In the genomic region with DNA sequence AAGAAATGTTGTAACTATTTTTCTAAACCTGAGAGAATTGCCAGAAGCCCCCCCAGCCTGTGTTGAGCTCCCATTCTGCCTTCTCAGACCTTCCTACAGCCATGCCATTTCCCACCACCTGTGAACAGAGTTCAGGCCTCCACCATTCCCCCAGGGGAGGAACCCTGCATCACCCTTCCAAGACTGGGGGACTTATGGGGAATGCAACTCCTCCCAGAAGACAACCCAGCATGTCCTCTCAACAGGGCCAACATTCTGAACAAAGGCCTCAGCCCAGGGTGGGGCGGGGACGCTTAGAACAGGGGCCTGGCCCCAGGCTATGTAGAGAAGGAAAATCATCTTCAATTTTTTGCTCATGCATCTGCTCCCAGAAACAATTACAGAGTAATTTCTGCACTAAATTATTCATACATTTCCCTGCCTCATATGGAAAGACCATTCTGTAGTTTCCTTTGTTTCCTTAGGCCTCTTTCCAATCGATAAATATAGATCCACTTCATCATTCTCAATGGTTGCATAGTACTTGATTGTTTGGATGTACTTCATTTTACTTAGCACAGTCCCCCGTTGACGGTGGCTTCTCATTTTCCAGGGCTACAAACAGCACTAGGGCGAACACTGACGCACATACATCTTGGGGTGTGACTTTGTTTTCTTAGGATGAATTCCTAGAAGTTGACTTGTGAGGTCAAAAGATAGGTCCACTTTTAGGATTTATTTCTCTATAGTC, we compare ENCODE assay signal across 1 cellular context.
TF ChIP-seq lines count a peak whose summit lies in the region.

No MANE protein-coding gene starts in this region.

TF ChIP-seq in GM23338, 12 proteins besides CTCF, POLR2A, EP300 and RAD21 (continued from another document):
- TF ChIP-seq, protein P1, sequence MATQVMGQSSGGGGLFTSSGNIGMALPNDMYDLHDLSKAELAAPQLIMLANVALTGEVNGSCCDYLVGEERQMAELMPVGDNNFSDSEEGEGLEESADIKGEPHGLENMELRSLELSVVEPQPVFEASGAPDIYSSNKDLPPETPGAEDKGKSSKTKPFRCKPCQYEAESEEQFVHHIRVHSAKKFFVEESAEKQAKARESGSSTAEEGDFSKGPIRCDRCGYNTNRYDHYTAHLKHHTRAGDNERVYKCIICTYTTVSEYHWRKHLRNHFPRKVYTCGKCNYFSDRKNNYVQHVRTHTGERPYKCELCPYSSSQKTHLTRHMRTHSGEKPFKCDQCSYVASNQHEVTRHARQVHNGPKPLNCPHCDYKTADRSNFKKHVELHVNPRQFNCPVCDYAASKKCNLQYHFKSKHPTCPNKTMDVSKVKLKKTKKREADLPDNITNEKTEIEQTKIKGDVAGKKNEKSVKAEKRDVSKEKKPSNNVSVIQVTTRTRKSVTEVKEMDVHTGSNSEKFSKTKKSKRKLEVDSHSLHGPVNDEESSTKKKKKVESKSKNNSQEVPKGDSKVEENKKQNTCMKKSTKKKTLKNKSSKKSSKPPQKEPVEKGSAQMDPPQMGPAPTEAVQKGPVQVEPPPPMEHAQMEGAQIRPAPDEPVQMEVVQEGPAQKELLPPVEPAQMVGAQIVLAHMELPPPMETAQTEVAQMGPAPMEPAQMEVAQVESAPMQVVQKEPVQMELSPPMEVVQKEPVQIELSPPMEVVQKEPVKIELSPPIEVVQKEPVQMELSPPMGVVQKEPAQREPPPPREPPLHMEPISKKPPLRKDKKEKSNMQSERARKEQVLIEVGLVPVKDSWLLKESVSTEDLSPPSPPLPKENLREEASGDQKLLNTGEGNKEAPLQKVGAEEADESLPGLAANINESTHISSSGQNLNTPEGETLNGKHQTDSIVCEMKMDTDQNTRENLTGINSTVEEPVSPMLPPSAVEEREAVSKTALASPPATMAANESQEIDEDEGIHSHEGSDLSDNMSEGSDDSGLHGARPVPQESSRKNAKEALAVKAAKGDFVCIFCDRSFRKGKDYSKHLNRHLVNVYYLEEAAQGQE (IDR thresholded peaks at IDR 0.05; ENCODE audit: unreplicated experiment), result no peak
